In genomic region chr1:210373878-210374599, GRCh38 we compare ENCODE assay signal across 7 cellular contexts. TPM values are rescaled to one million over a fixed set of nuclear protein-coding genes. Genes with fewer than 3 reads are reported as not detected.
DNase-seq lines count a peak whose midpoint lies in the region; ATAC-seq, FAIRE-seq and TF ChIP-seq lines count a peak whose summit lies in the region.

No MANE protein-coding gene starts in this region.

- peak overlapping the region; percentile 8 for H3K4me2 ChIP-seq in astrocyte (ENCODE audit: low read length)

- no peaks in the 10 kb centered on the region for H3K27me3 ChIP-seq in astrocyte (ENCODE audit: insufficient read depth, low read length)

- no peak overlapping the region for H3K4me3 Mint-ChIP-seq in astrocyte (ENCODE audit: unreplicated experiment)

- H3K4me1 ChIP-seq in astrocyte (ENCODE audit: insufficient read depth, low read length), result peaks cover 35% of the 10 kb centered on the region

- peak; percentile 75 for ATAC-seq in GM21825 (IDR thresholded peaks at IDR 0.05; ENCODE audit: unreplicated experiment)

- H3K4me3 ChIP-seq in Jurkat, Clone E6-1 (ENCODE audit: low read length), result no peak overlapping the region
- H3K4me3 ChIP-seq in astrocyte (ENCODE audit: insufficient read depth, low read depth, low read length), result no peak overlapping the region

- no peaks in the 10 kb centered on the region for H3K27me3 Mint-ChIP-seq in astrocyte (ENCODE audit: low read depth, unreplicated experiment)

- no peak overlapping the region for H2AFZ ChIP-seq in astrocyte (ENCODE audit: low read depth, low read length)

- H4K20me1 ChIP-seq in astrocyte (ENCODE audit: insufficient read depth, low read length), result no peaks in the 10 kb centered on the region

- FAIRE-seq in astrocyte (lab: Jason Lieb, UNC), result peak; percentile 94

- DNase-seq in Jurkat, Clone E6-1 (ENCODE audit: low read depth, low spot score), result peak; percentile 81
- DNase-seq in SW 1271 (lab: John Stamatoyannopoulos, UW) (peak; percentile 79 to 94), astrocyte (ENCODE audit: low read depth) (peak; percentile 99), iris pigment epithelial cell (ENCODE audit: low read depth) (peak; percentile 94)
- DNase-seq in stimulated activated CD4-positive, alpha-beta T cell treated with anti-CD3 and anti-CD28 coated beads, Interleukin-4, amount 100 ng/mL, for 48 hours (ENCODE audit: low read depth in 2 of 2), result peak; percentile 65 to 75

- no peaks in the 10 kb centered on the region for H3K9me3 ChIP-seq in astrocyte (ENCODE audit: insufficient read depth, low read depth, low read length)

- no peaks in the 10 kb centered on the region for H3K9me3 Mint-ChIP-seq in astrocyte (ENCODE audit: unreplicated experiment)

- peak; percentile 91 for TF ChIP-seq CTCF in GM12873 (IDR thresholded peaks at IDR 0.05; ENCODE audit: insufficient read depth, low read depth, low read length, missing control alignments)
- TF ChIP-seq CTCF in astrocyte (IDR thresholded peaks at IDR 0.05; ENCODE audit: insufficient read depth, low read depth, low read length), result peak; percentile 100

- H3K79me2 ChIP-seq in astrocyte (ENCODE audit: insufficient read depth, low read length), result no peaks in the 10 kb centered on the region

- peak overlapping the region; percentile 97 for H3K27ac ChIP-seq in astrocyte (ENCODE audit: low read depth, low read length)

- peaks cover 28% of the 10 kb centered on the region for H3K4me1 Mint-ChIP-seq in astrocyte (ENCODE audit: low read depth, unreplicated experiment)

- H3K36me3 Mint-ChIP-seq in astrocyte (ENCODE audit: low read depth, unreplicated experiment), result no peaks in the 10 kb centered on the region

- H3K36me3 ChIP-seq in astrocyte (ENCODE audit: insufficient read depth, low read length), result no peaks in the 10 kb centered on the region

- H3K27ac Mint-ChIP-seq in astrocyte (ENCODE audit: unreplicated experiment), result peak overlapping the region; percentile 99

- peak overlapping the region; percentile 76 for H3K9ac ChIP-seq in astrocyte (ENCODE audit: low read length)

RNA-seq across cellular contexts. Expression of gene HHAT, which starts 45.3 kb away (rescaled TPM):
- 1.7 TPM for polyA plus RNA-seq in Jurkat, Clone E6-1 (2012; ENCODE audit: insufficient read depth, insufficient read length)
- total RNA-seq in astrocyte, result 11.4 and 12.0 TPM in 2 replicates
